14 cellular contexts compared by ENCODE assay signal in the genomic region with DNA sequence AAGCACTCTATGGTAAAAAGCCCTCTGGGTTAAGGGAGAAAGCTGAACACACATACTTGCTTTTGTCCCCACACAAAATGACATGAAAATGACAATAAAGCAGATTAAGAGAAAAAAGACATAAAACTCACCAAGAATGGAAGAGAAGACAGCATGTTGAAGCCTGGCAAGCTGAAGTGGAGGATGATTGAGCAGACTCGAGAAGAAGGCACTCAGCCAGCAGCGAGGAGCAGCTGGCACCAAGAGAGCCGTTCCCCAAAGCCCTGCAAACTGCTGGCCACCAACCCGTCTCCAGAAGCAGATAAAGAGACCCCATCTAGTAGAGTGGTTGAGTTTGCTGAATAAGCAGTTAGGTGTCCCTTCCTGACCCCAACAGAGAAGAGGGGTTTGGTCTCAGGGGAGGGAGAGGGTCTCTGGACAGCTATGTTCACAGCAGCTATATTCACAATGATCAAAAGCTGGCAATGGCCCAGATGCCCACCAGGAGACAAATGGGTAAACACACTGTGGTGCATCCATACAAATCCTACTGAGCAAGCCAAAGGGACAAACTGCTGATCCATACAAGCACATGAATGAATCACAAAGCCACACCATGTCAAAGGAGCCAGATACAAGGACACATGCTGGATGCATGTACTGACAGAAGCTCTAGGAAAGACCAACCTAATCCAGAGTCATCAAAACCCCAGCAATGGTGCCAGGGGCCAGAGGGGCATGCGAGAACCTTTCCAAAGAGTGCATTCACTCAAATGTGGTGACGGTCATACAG. TPM values are rescaled to one million over a fixed set of nuclear protein-coding genes. Genes with fewer than 3 reads are reported as not detected.
DNase-seq lines count a peak whose midpoint lies in the region; ATAC-seq and TF ChIP-seq lines count a peak whose summit lies in the region.
"Had no signal": no experiment of that assay in that cellular context is flagged by ENCODE, and none has a peak within 500 bp of the region (broad histone marks: within the 10 kb centered on the region; RNA-seq: fewer than 3 reads in every experiment).

No MANE protein-coding gene starts in this region.

- H3K4me3 ChIP-seq in breast epithelium (no peak overlapping the region), suprapubic skin (no peak overlapping the region), lower lobe of right lung (no peak overlapping the region)
- H3K4me3 ChIP-seq: upper lobe of right lung had no signal

- peaks cover 6% of the 10 kb centered on the region for H3K4me1 Mint-ChIP-seq in MCF 10A (ENCODE audit: insufficient read depth, unreplicated experiment)
- H3K4me1 Mint-ChIP-seq in activated CD8-positive, alpha-beta T cell treated with anti-CD3 and anti-CD28 coated beads for 36 hours (ENCODE audit: low read depth): peaks cover 24% of the 10 kb centered on the region

- H3K36me3 Mint-ChIP-seq in MCF 10A (ENCODE audit: insufficient read depth, unreplicated experiment): peaks cover 79% of the 10 kb centered on the region
- peaks cover 47% of the 10 kb centered on the region for H3K36me3 Mint-ChIP-seq in activated CD8-positive, alpha-beta T cell treated with anti-CD3 and anti-CD28 coated beads for 36 hours (ENCODE audit: low read depth)

- WGBS in suprapubic skin: 55% methylated on average over 6 of the region's 6 CpGs

- no TSS peak for BruUV-seq in MCF 10A (replicated peaks; lab: Mats Ljungman, UMichigan)

- ATAC-seq in activated CD8-positive, alpha-beta T cell treated with anti-CD3 and anti-CD28 coated beads for 36 hours: no peak
- no peak for ATAC-seq in lower lobe of right lung

- intact Hi-C loops in MCF 10A (cut with micrococcal nuclease): no loop called here
- intact Hi-C loops in breast epithelium (cut with DNase I; ENCODE audit: low total_unique reads): no loop called here
- intact Hi-C loops in activated CD8-positive, alpha-beta T cell treated with anti-CD3 and anti-CD28 coated beads for 36 hours (cut with micrococcal nuclease): no loop called here
- intact Hi-C loops in lower lobe of right lung (cut with DNase I): no loop called here

- no peak for DNase-seq in MCF 10A (ENCODE audit: unreplicated experiment)
- no peak for DNase-seq in breast epithelium (ENCODE audit: low spot score in 2 of 2)
- DNase-seq in activated CD8-positive, alpha-beta T cell treated with anti-CD3 and anti-CD28 coated beads for 36 hours: no peak
- DNase-seq in inferior parietal cortex (ENCODE audit: extremely low spot score): peak; percentile 59
- peak in 1 of 2 donors; percentile 37 for DNase-seq in suprapubic skin (ENCODE audit: low spot score in 2 of 2)
- DNase-seq in lower lobe of right lung: no peak
- DNase-seq in ACHN: no peak
- DNase-seq in effector CD4-positive, alpha-beta T cell: no peak
- DNase-seq: activated CD4-positive, alpha-beta T cell treated with anti-CD3 and anti-CD28 coated beads for 4 hours; activated naive CD4-positive, alpha-beta T cell; NCI-H526; retina; upper lobe of right lung had no signal

- in situ Hi-C loops in ACHN (cut with HindIII; ENCODE audit: low pct_ligation_motif_present, low pct_unique_long_range_greater_than_20kb, low sequenced_read_pairs): no loop called here

- H3K9me3 ChIP-seq in breast epithelium (no peaks in the 10 kb centered on the region), suprapubic skin (no peaks in the 10 kb centered on the region), lower lobe of right lung (no peaks in the 10 kb centered on the region)
- H3K9me3 ChIP-seq: upper lobe of right lung had no signal

- H3K4me1 ChIP-seq in breast epithelium: no peaks in the 10 kb centered on the region
- H3K4me1 ChIP-seq in suprapubic skin: peaks cover 17% of the 10 kb centered on the region
- H3K4me1 ChIP-seq in lower lobe of right lung: peaks cover 8% of the 10 kb centered on the region
- H3K4me1 ChIP-seq: upper lobe of right lung had no signal

- TF ChIP-seq CTCF in MCF 10A (IDR thresholded peaks at IDR 0.05; ENCODE audit: unreplicated experiment): no peak
- no peak for TF ChIP-seq CTCF in breast epithelium (IDR thresholded peaks at IDR 0.05)
- TF ChIP-seq CTCF in activated CD8-positive, alpha-beta T cell treated with anti-CD3 and anti-CD28 coated beads for 36 hours (IDR thresholded peaks at IDR 0.05): no peak
- TF ChIP-seq CTCF in suprapubic skin (IDR thresholded peaks at IDR 0.05): no peak
- TF ChIP-seq CTCF in lower lobe of right lung (IDR thresholded peaks at IDR 0.05): no peak

- no peaks in the 10 kb centered on the region for H3K27me3 Mint-ChIP-seq in MCF 10A (ENCODE audit: insufficient read depth, unreplicated experiment)
- no peaks in the 10 kb centered on the region for H3K27me3 Mint-ChIP-seq in activated CD8-positive, alpha-beta T cell treated with anti-CD3 and anti-CD28 coated beads for 36 hours
- H3K27me3 Mint-ChIP-seq: dendritic cell treated with granulocyte-macrophage colony-stimulating factor and Interleukin-4, amounts not matched to agents 40 ng/mL and 50 ng/mL, for 4 days had no signal

- H3K36me3 ChIP-seq in breast epithelium: peaks cover 4% of the 10 kb centered on the region
- H3K36me3 ChIP-seq in suprapubic skin: peaks cover 59% of the 10 kb centered on the region
- H3K36me3 ChIP-seq in lower lobe of right lung: peaks cover 82% of the 10 kb centered on the region

- TF ChIP-seq POLR2A in breast epithelium (IDR thresholded peaks at IDR 0.05): no peak
- TF ChIP-seq POLR2A in suprapubic skin (IDR thresholded peaks at IDR 0.05): no peak

- POLR2A ChIA-PET in MCF 10A (lab: Yijun Ruan, JAX): no interaction called here
- POLR2A ChIA-PET in activated CD8-positive, alpha-beta T cell treated with anti-CD3 and anti-CD28 coated beads for 36 hours (lab: Charles Lee): interaction anchor here (0.9 to 1.2 kb wide), 2 partner anchors 11 to 45 kb away, joined by 3 to 4 read pairs; no protein-coding TSS in a partner anchor

- peak overlapping the region; percentile 50 for H3K27ac Mint-ChIP-seq in MCF 10A (ENCODE audit: low read depth, unreplicated experiment)
- peak overlapping the region; percentile 40 for H3K27ac Mint-ChIP-seq in activated CD8-positive, alpha-beta T cell treated with anti-CD3 and anti-CD28 coated beads for 36 hours
- H3K27ac Mint-ChIP-seq: dendritic cell treated with granulocyte-macrophage colony-stimulating factor and Interleukin-4, amounts not matched to agents 40 ng/mL and 50 ng/mL, for 4 days had no signal

- CTCF ChIA-PET in MCF 10A (lab: Yijun Ruan, JAX): no interaction called here
- CTCF ChIA-PET in activated CD8-positive, alpha-beta T cell treated with anti-CD3 and anti-CD28 coated beads for 36 hours (lab: Charles Lee): interaction anchor here (0.7 kb wide), 1 partner anchor 15 kb away, joined by 3 read pairs; no protein-coding TSS in a partner anchor

- no peak overlapping the region for H3K4me3 Mint-ChIP-seq in MCF 10A (ENCODE audit: unreplicated experiment)
- no peak overlapping the region for H3K4me3 Mint-ChIP-seq in activated CD8-positive, alpha-beta T cell treated with anti-CD3 and anti-CD28 coated beads for 36 hours
- H3K4me3 Mint-ChIP-seq: dendritic cell treated with granulocyte-macrophage colony-stimulating factor and Interleukin-4, amounts not matched to agents 40 ng/mL and 50 ng/mL, for 4 days had no signal

- no peak for TF ChIP-seq EP300 in suprapubic skin (IDR thresholded peaks at IDR 0.05)

- no peaks in the 10 kb centered on the region for H3K27me3 ChIP-seq in breast epithelium
- H3K27me3 ChIP-seq in suprapubic skin: no peaks in the 10 kb centered on the region
- H3K27me3 ChIP-seq in lower lobe of right lung (ENCODE audit: low read depth): no peaks in the 10 kb centered on the region
- H3K27me3 ChIP-seq: upper lobe of right lung had no signal

- no peaks in the 10 kb centered on the region for H3K9me3 Mint-ChIP-seq in MCF 10A (ENCODE audit: unreplicated experiment)
- no peaks in the 10 kb centered on the region for H3K9me3 Mint-ChIP-seq in activated CD8-positive, alpha-beta T cell treated with anti-CD3 and anti-CD28 coated beads for 36 hours
- H3K9me3 Mint-ChIP-seq: dendritic cell treated with granulocyte-macrophage colony-stimulating factor and Interleukin-4, amounts not matched to agents 40 ng/mL and 50 ng/mL, for 4 days had no signal

- H3K27ac ChIP-seq in breast epithelium (no peak overlapping the region), suprapubic skin (peak overlapping the region; percentile 14), lower lobe of right lung (no peak overlapping the region)
- H3K27ac ChIP-seq: upper lobe of right lung had no signal

RNA-seq across cellular contexts. Expression of a gene that starts 36.9 kb away (rescaled TPM):
- total RNA-seq in MCF 10A (2022) (159 and 172 TPM in 2 replicates), breast epithelium (100 to 1,000 TPM in 2 of 3 donors, 10 to 100 TPM in 1; 69.2 to 122 (median 111) TPM), suprapubic skin (100 to 1,000 TPM in 2 of 4 donors, 10 to 100 TPM in 2; 70.4 to 130 (median 99.0) TPM), lower lobe of right lung (74.1 TPM)
- 10 to 100 TPM; 62.8 to 66.6 TPM for total RNA-seq in activated CD8-positive, alpha-beta T cell treated with anti-CD3 and anti-CD28 coated beads for 36 hours

RNA-seq across cellular contexts. Expression of a gene that starts 48.7 kb away (rescaled TPM):
- total RNA-seq in MCF 10A (2022): 57.6 and 78.1 TPM in 2 replicates
- total RNA-seq in breast epithelium: 10 to 100 TPM; 47.4 to 75.4 (median 73.6) TPM
- 10 to 100 TPM; 47.3 to 49.4 TPM for total RNA-seq in activated CD8-positive, alpha-beta T cell treated with anti-CD3 and anti-CD28 coated beads for 36 hours
- total RNA-seq in suprapubic skin: 10 to 100 TPM; 44.9 to 59.9 (median 54.4) TPM
- 91.4 TPM for total RNA-seq in lower lobe of right lung
